In the genomic region with DNA sequence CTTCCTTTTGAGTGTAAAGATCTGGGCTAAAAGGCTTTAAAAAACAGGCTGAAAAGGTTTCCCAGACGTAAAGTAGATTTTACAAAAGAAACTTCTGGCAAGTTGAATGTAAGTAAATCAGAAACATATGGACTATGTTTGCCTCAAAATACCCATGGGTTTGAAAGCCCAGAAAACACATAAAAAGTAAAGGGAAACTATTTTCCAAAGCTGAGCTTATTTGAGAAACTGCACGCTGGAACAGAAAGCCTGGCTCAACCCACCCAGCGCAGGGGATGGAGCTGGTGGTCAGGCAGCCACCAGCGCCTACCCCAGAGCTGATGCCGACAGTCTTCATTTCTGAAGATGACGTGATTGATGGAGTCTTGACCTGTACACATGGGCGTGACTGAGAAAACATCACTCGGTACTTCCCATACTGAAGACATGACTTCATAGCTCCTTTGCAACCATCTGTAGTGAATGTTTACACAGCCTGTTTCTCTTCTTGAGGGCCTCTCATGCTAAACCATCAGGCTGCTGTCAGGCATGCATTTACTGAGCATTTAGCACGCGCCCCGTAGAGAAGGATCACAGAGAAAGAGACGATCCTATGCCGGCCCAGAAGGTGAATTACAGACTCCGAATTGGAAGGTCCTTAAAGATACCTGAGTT, we compare ENCODE assay signal across 16 cellular contexts.
A peak's percentile ranks its signal among the peaks of the same experiment; 100 is the strongest.
DNase-seq lines count a peak whose midpoint lies in the region; ATAC-seq and TF ChIP-seq lines count a peak whose summit lies in the region.
"Had no signal": no experiment of that assay in that cellular context is flagged by ENCODE, and none has a peak within 500 bp of the region (broad histone marks: within the 10 kb centered on the region; RNA-seq: fewer than 3 reads in every experiment).

No MANE protein-coding gene starts in this region.

- H3K36me3 ChIP-seq in mesenchymal stem cell (ENCODE audit: control insufficient read depth in 1 of 2, insufficient read depth in 2 of 2, low read depth in 1 of 2, low read length in 2 of 2) (no peaks in the 10 kb centered on the region), brain microvascular endothelial cell (replicated peaks) (no peaks in the 10 kb centered on the region)

- H3K18ac ChIP-seq in mesenchymal stem cell (ENCODE audit: low read depth in 1 of 2, low read length in 2 of 2) = no peak overlapping the region

- H3K27me3 ChIP-seq in mesenchymal stem cell (ENCODE audit: control insufficient read depth in 1 of 2, insufficient read depth in 1 of 2, low read length in 2 of 2) (no peaks in the 10 kb centered on the region), brain microvascular endothelial cell (replicated peaks) (no peaks in the 10 kb centered on the region)

- H2AFZ ChIP-seq in mesenchymal stem cell (ENCODE audit: low read depth, low read length) = no peak overlapping the region

- H3K4ac ChIP-seq in mesenchymal stem cell (ENCODE audit: low read depth in 1 of 2, low read length in 2 of 2) = no peak overlapping the region

- H3K9ac ChIP-seq in mesenchymal stem cell (ENCODE audit: low read length) = peak overlapping the region; percentile 80

- H3K9me3 ChIP-seq in mesenchymal stem cell (ENCODE audit: control insufficient read depth, low read length) = no peaks in the 10 kb centered on the region

- H3K4me3 ChIP-seq in mesenchymal stem cell (ENCODE audit: insufficient read depth in 1 of 2, low read depth in 1 of 2, low read length in 2 of 2) = peak overlapping the region in 1 of 2 experiments; percentile 67
- no peak overlapping the region for H3K4me3 ChIP-seq in brain microvascular endothelial cell (ENCODE audit: low read depth, low read length)

- no peak overlapping the region for H2BK15ac ChIP-seq in mesenchymal stem cell (ENCODE audit: low read depth, poor library complexity, severe bottlenecking)

- H4K8ac ChIP-seq in mesenchymal stem cell (ENCODE audit: low read length) = peak overlapping the region; percentile 31

- no peak overlapping the region for H3K14ac ChIP-seq in mesenchymal stem cell (ENCODE audit: low read length in 2 of 2)

- no peak for ATAC-seq in GM21786 (IDR thresholded peaks at IDR 0.05; ENCODE audit: unreplicated experiment)

- H3K27ac ChIP-seq in mesenchymal stem cell (ENCODE audit: low read length, poor library complexity, severe bottlenecking) (peak overlapping the region; percentile 46), brain microvascular endothelial cell (no peak overlapping the region)

- DNase-seq in Caki2 (ENCODE audit: low read depth) (peak; percentile 84), NCI-H1417 (lab: John Stamatoyannopoulos, UW) (peak; percentile 74 to 92 (median 90)), RPMI8226 (peak; percentile 40), mesenchymal stem cell (peak; percentile 79), brain microvascular endothelial cell (no peak)
- no peak for DNase-seq in stimulated activated naive CD4-positive, alpha-beta T cell (lab: John Stamatoyannopoulos, UW)
- DNase-seq in effector CD4-positive, alpha-beta T cell = no peak
- DNase-seq: activated B cell treated with CpG ODN at 0.5 μM for 24 hours; activated T-cell treated with anti-CD3 and anti-CD28 coated beads, Interleukin-2, amount 50 U/mL, for 1 hour; anterior cingulate cortex; C1 segment of cervical spinal cord; mesendoderm; Right ventricle myocardium superior; stimulated activated CD4-positive, alpha-beta T cell treated with anti-CD3 and anti-CD28 coated beads, Interleukin-2, amount 100 ng/mL, for 48 hours; stimulated activated naive CD4-positive, alpha-beta T cell treated with Interleukin-2 at 50 U/mL for 16 hours had no signal

- H3K4me2 ChIP-seq in mesenchymal stem cell (ENCODE audit: low read length, poor library complexity, severe bottlenecking) = peak overlapping the region; percentile 11

- in situ Hi-C loops in Caki2 (cut with HindIII; ENCODE audit: low pct_unique_long_range_greater_than_20kb, low sequenced_read_pairs) (no loop called here), brain microvascular endothelial cell (cut with HindIII; ENCODE audit: low pct_ligation_motif_present, low sequenced_read_pairs) (no loop called here)

- no peak overlapping the region for H2BK5ac ChIP-seq in mesenchymal stem cell (ENCODE audit: low read depth, low read length, poor library complexity, severe bottlenecking)

- no peak overlapping the region for H2AK5ac ChIP-seq in mesenchymal stem cell (ENCODE audit: low read length, severe bottlenecking)

- no peak overlapping the region for H4K91ac ChIP-seq in mesenchymal stem cell (ENCODE audit: low read length)

- H3K79me1 ChIP-seq in mesenchymal stem cell (replicated peaks; ENCODE audit: low read length, poor library complexity, severe bottlenecking) = no peaks in the 10 kb centered on the region

- WGBS in mesenchymal stem cell = 24% methylated on average over 14 of the region's 14 CpGs

- peaks cover 10% of the 10 kb centered on the region for H3K4me1 ChIP-seq in mesenchymal stem cell (ENCODE audit: control insufficient read depth, insufficient read depth, low read depth, low read length)

- H2BK120ac ChIP-seq in mesenchymal stem cell (ENCODE audit: low read depth, low read length) = no peak overlapping the region

- TF ChIP-seq CTCF in brain microvascular endothelial cell (IDR thresholded peaks at IDR 0.05; ENCODE audit: low read depth, low read length, missing control alignments) = no peak

- H3K23ac ChIP-seq in mesenchymal stem cell (ENCODE audit: low read length in 2 of 2) = no peak overlapping the region

- H2BK12ac ChIP-seq in mesenchymal stem cell (ENCODE audit: low read length in 2 of 2) = no peak overlapping the region

Comparison
In these comparisons a context has a peak if more than half of its experiments do, and no peak if none do; other contexts are left out.
1. DNase-seq: peak in Caki2 (single experiment), NCI-H1417 (3 of 3), RPMI8226 (single experiment) and mesenchymal stem cell (single experiment); none in stimulated activated naive CD4-positive, alpha-beta T cell (0 of 6), effector CD4-positive, alpha-beta T cell (single experiment) and brain microvascular endothelial cell (single experiment).